ENCODE assay signal across 23 cellular contexts in the genomic region with DNA sequence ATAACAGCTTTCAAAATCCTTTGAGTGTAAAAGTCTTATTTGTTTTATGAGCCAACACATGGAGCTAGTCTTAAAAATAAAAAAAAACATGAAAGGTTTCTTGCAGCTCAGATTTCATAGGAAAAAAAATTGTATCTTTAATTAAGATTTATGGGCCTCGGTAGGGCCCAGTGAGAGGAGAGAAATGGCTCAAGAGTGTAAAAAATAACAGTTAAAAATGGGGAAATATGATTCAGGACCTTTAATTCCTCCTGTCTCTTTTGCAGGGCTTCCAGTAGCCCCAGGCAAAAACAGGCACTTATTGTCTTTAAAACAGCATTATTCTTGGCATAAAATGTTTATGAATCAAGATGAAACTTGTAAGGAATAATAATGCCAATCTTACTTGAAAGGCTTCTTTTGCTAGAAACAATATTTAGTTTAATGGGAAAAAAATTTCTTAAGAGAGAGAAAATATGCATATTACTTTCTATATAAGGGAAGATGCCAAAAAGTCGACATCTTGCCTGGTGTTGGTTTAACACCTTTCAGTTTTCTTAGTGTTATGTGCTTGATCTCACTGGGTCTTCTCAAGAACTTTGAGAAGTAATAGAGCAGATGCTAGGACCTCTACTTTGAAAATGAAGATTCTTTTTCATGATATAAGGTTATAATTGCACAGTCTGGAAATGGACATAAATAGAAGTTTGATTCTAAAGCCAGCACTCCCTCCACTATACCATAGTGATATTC.
A peak's percentile ranks its signal among the peaks of the same experiment; 100 is the strongest.
DNase-seq lines count a peak whose midpoint lies in the region; ATAC-seq and TF ChIP-seq lines count a peak whose summit lies in the region.
"Had no signal": no experiment of that assay in that cellular context is flagged by ENCODE, and none has a peak within 500 bp of the region (broad histone marks: within the 10 kb centered on the region; RNA-seq: fewer than 3 reads in every experiment).

No MANE protein-coding gene starts in this region.

- H3F3A ChIP-seq in GM23248 (ENCODE audit: insufficient read depth) = no peaks in the 10 kb centered on the region; the same call in 1 of the 2 replicates

- WGBS in GM23248 (ENCODE audit: low coverage in 1 of 2, low lambda C conversion rate in 2 of 2, missing lambda C conversion rate in 2 of 2), 2 experiments = 25 to 37% methylated on average over 2 of the region's 2 CpGs

- no peaks in the 10 kb centered on the region for H3K79me2 ChIP-seq in GM23248 (ENCODE audit: insufficient read depth)

- H3K4me1 ChIP-seq in breast epithelium = no peaks in the 10 kb centered on the region
- H3K4me1 ChIP-seq in GM23248 (ENCODE audit: insufficient read depth) = no peaks in the 10 kb centered on the region; the same call in 1 of the 2 replicates
- H3K4me1 ChIP-seq: Caco-2 had no signal

- H3K27me3 ChIP-seq in breast epithelium = no peaks in the 10 kb centered on the region
- no peaks in the 10 kb centered on the region for H3K27me3 ChIP-seq in GM23248 (replicated peaks; ENCODE audit: insufficient read depth)
- H3K27me3 ChIP-seq: BLaER1 treated with 17β-estradiol and CSF1 and Interleukin-3, amounts not matched to agents 10 nM and 100 nM had no signal

- H3K36me3 Mint-ChIP-seq in MCF 10A (ENCODE audit: insufficient read depth, unreplicated experiment) = no peaks in the 10 kb centered on the region
- no peaks in the 10 kb centered on the region for H3K36me3 Mint-ChIP-seq in osteocyte (ENCODE audit: unreplicated experiment)
- H3K36me3 Mint-ChIP-seq: CD4-positive, alpha-beta memory T cell had no signal

- ATAC-seq in HG02588 (IDR thresholded peaks at IDR 0.05; ENCODE audit: unreplicated experiment) = no peak
- ATAC-seq: HCT116, Right ventricle myocardium inferior had no signal

- in situ Hi-C loops in GM23248 (cut with MboI) = no loop called here

- no peak overlapping the region for H3K27ac ChIP-seq in breast epithelium
- H3K27ac ChIP-seq in GM23248 = no peak overlapping the region
- H3K27ac ChIP-seq: BLaER1 treated with 17β-estradiol and CSF1 and Interleukin-3, amounts not matched to agents 10 nM and 100 nM had no signal

- no peak overlapping the region for H3K4me2 ChIP-seq in GM23248 (ENCODE audit: unreplicated experiment)
- H3K4me2 ChIP-seq: BLaER1 treated with 17β-estradiol and CSF1 and Interleukin-3, amounts not matched to agents 10 nM and 100 nM had no signal

- no TSS peak for BruUV-seq in MCF 10A (replicated peaks; lab: Mats Ljungman, UMichigan)

- H3K4me1 Mint-ChIP-seq in MCF 10A (ENCODE audit: insufficient read depth, unreplicated experiment) (peaks cover 14% of the 10 kb centered on the region), osteocyte (ENCODE audit: unreplicated experiment) (peaks cover 46% of the 10 kb centered on the region)
- H3K4me1 Mint-ChIP-seq: CD4-positive, alpha-beta memory T cell had no signal

- peak overlapping the region; percentile 46 for H3K27ac Mint-ChIP-seq in MCF 10A (ENCODE audit: low read depth, unreplicated experiment)
- H3K27ac Mint-ChIP-seq in osteocyte (ENCODE audit: unreplicated experiment) = peak overlapping the region; percentile 63
- H3K27ac Mint-ChIP-seq: CD4-positive, alpha-beta memory T cell had no signal

- H3K9ac ChIP-seq in GM23248 = no peak overlapping the region
- H3K9ac ChIP-seq: BLaER1 treated with 17β-estradiol and CSF1 and Interleukin-3, amounts not matched to agents 10 nM and 100 nM had no signal

- TF ChIP-seq CTCF in MCF 10A (IDR thresholded peaks at IDR 0.05; ENCODE audit: unreplicated experiment) (no peak), breast epithelium (IDR thresholded peaks at IDR 0.05) (no peak), epithelial cell of esophagus (IDR thresholded peaks at IDR 0.05; ENCODE audit: insufficient read depth, low read depth, low read length, missing control alignments) (no peak), osteocyte (IDR thresholded peaks at IDR 0.05) (no peak)

- H4K20me1 ChIP-seq in GM23248 (ENCODE audit: insufficient read depth) = no peaks in the 10 kb centered on the region
- H4K20me1 ChIP-seq: BLaER1 treated with 17β-estradiol and CSF1 and Interleukin-3, amounts not matched to agents 10 nM and 100 nM had no signal

- H3K4me3 ChIP-seq in breast epithelium (no peak overlapping the region), epithelial cell of esophagus (ENCODE audit: low read length) (no peak overlapping the region), GM23248 (no peak overlapping the region)
- H3K4me3 ChIP-seq: BLaER1 treated with 17β-estradiol and CSF1 and Interleukin-3, amounts not matched to agents 10 nM and 100 nM had no signal

- no peaks in the 10 kb centered on the region for H3K36me3 ChIP-seq in breast epithelium
- H3K36me3 ChIP-seq in GM23248 (ENCODE audit: low read depth) = no peaks in the 10 kb centered on the region
- H3K36me3 ChIP-seq: BLaER1 treated with 17β-estradiol and CSF1 and Interleukin-3, amounts not matched to agents 10 nM and 100 nM had no signal

- peak overlapping the region; percentile 24 for H3K4me3 Mint-ChIP-seq in MCF 10A (ENCODE audit: unreplicated experiment)
- no peak overlapping the region for H3K4me3 Mint-ChIP-seq in osteocyte (ENCODE audit: unreplicated experiment)
- H3K4me3 Mint-ChIP-seq: CD4-positive, alpha-beta memory T cell had no signal

- H3K9me3 Mint-ChIP-seq in MCF 10A (ENCODE audit: unreplicated experiment) = no peaks in the 10 kb centered on the region
- no peaks in the 10 kb centered on the region for H3K9me3 Mint-ChIP-seq in osteocyte (ENCODE audit: unreplicated experiment)

- H3K9me2 ChIP-seq in GM23248 (ENCODE audit: insufficient read depth) = peaks cover 7% of the 10 kb centered on the region; the same call in 1 of the 2 replicates

- POLR2A ChIA-PET in MCF 10A (lab: Yijun Ruan, JAX) = interaction anchor here (0.6 kb wide), 2 partner anchors 68 to 148 kb away, joined by 3 read pairs; no protein-coding TSS in a partner anchor

- no peak overlapping the region for H2AFZ ChIP-seq in GM23248

- H3K27me3 Mint-ChIP-seq in MCF 10A (ENCODE audit: insufficient read depth, unreplicated experiment) (no peaks in the 10 kb centered on the region), osteocyte (ENCODE audit: unreplicated experiment) (no peaks in the 10 kb centered on the region)

- TF ChIP-seq POLR2A in breast epithelium (IDR thresholded peaks at IDR 0.05) = no peak

- CTCF ChIA-PET in MCF 10A (lab: Yijun Ruan, JAX) = interaction anchor here (0.6 kb wide), 2 partner anchors 666 to 1009 kb away, joined by 3 read pairs; no protein-coding TSS in a partner anchor

- DNase-seq in MCF 10A (ENCODE audit: unreplicated experiment) = peak; percentile 81
- no peak for DNase-seq in breast epithelium (ENCODE audit: low spot score in 2 of 2)
- peak; percentile 11 for DNase-seq in NCI-H2227 (lab: John Stamatoyannopoulos, UW; ENCODE audit: unreplicated experiment)
- DNase-seq in epithelial cell of esophagus (ENCODE audit: low read depth) = peak; percentile 21
- DNase-seq in osteocyte (ENCODE audit: extremely low spot score, unreplicated experiment) = no peak
- DNase-seq in GM23248 = no peak
- no peak for DNase-seq in activated CD4-positive, alpha-beta T cell treated with anti-CD3 and anti-CD28 coated beads for 48 hours
- DNase-seq: 8988T; Caco-2; CD4-positive, alpha-beta memory T cell; DMS153; KG1; MV-4-11; NCI-H1105 treated with DMSO at 0.1 percent for 48 hours; NCI-H1694; NCI-H2081; NCI-H226; NCI-H524 treated with DMSO at 0.1 percent for 48 hours; OCI-M1 had no signal

- intact Hi-C loops in MCF 10A (cut with micrococcal nuclease) = no loop called here
- intact Hi-C loops in breast epithelium (cut with DNase I; ENCODE audit: low total_unique reads) = no loop called here

- H3K9me3 ChIP-seq in breast epithelium (no peaks in the 10 kb centered on the region), GM23248 (ENCODE audit: low read depth) (no peaks in the 10 kb centered on the region)
- H3K9me3 ChIP-seq: Caco-2 had no signal

Comparison
In these comparisons a context has a peak if more than half of its experiments do, and no peak if none do; other contexts are left out.
1. DNase-seq: peak in MCF 10A (single experiment), NCI-H2227 (single experiment) and epithelial cell of esophagus (single experiment); none in breast epithelium (0 of 2), osteocyte (single experiment), GM23248 (single experiment) and activated CD4-positive, alpha-beta T cell treated with anti-CD3 and anti-CD28 coated beads for 48 hours (single experiment).